11 cellular contexts compared by ENCODE assay signal in the genomic region with DNA sequence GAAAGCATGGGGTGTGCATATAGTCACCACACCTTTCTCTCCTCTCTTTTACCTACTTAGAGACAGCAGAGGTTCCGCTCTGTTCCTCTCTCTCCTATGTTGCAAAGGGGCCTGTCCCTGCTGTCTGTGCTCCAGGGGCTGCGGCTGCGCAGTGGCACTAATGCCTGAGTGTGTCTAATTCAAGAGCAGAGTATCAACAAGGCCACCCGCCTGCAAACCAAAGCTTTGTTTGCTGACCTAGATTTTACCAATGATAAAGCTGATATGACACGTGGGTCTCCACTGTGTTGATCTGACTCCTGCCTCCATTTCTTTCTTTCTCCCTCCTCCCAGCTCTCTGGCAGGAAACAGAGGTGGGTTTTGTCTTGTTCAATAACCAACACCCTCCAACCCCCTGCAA.
DNase-seq lines count a peak whose midpoint lies in the region; ATAC-seq and TF ChIP-seq lines count a peak whose summit lies in the region.
"Had no signal": no experiment of that assay in that cellular context is flagged by ENCODE, and none has a peak within 500 bp of the region (broad histone marks: within the 10 kb centered on the region; RNA-seq: fewer than 3 reads in every experiment).

No MANE protein-coding gene starts in this region.

- POLR2A ChIA-PET in Caco-2 (lab: Charles Lee), result no interaction called here

- CTCF ChIA-PET in Caco-2 (lab: Charles Lee), result no interaction called here

- H3K27ac Mint-ChIP-seq in Caco-2 (ENCODE audit: unreplicated experiment), result peak overlapping the region; percentile 15

- peaks cover 9% of the 10 kb centered on the region for H3K4me1 Mint-ChIP-seq in Caco-2 (ENCODE audit: low read depth, unreplicated experiment)
- H3K4me1 Mint-ChIP-seq: CD14-positive monocyte had no signal

- no peak overlapping the region for H3K4me3 Mint-ChIP-seq in Caco-2 (ENCODE audit: unreplicated experiment)
- H3K4me3 Mint-ChIP-seq: CD14-positive monocyte had no signal

- peaks cover 19% of the 10 kb centered on the region for H3K36me3 Mint-ChIP-seq in Caco-2 (ENCODE audit: insufficient read depth, unreplicated experiment)

- peak in 1 of 2 experiments; percentile 24 for DNase-seq in Caco-2
- peak; percentile 70 for DNase-seq in NCI-H510A treated with DMSO at 0.1 percent for 48 hours (lab: John Stamatoyannopoulos, UW)
- DNase-seq in activated gamma-delta T cell treated with anti-CD3 and anti-CD28 coated beads, Interleukin-2, amount 50 U/mL, for 16 hours (ENCODE audit: low read depth), result peak; percentile 21
- peak; percentile 8 to 38 for DNase-seq in stimulated activated CD4-positive, alpha-beta T cell treated with anti-CD3 and anti-CD28 coated beads, Interleukin-15, amount 100 ng/mL, for 1 hour (ENCODE audit: low read depth in 1 of 2, low spot score in 1 of 2)
- no peak for DNase-seq in EL
- no peak for DNase-seq in D341Med (ENCODE audit: low spot score)
- DNase-seq: PC-9 had no signal

- H3K4me1 ChIP-seq in Caco-2, result no peaks in the 10 kb centered on the region
- H3K4me1 ChIP-seq: psoas muscle had no signal

- no peaks in the 10 kb centered on the region for H3K27me3 ChIP-seq in Caco-2 (replicated peaks; ENCODE audit: control insufficient read depth, insufficient read depth, low read length)

- no TSS peak for BruUV-seq in Caco-2 (replicated peaks; lab: Mats Ljungman, UMichigan)

- H3K36me3 ChIP-seq in Caco-2 (ENCODE audit: control insufficient read depth, insufficient read depth, low read length), result no peaks in the 10 kb centered on the region; the same call in 1 of the 2 replicates

- intact Hi-C loops in Caco-2 (cut with micrococcal nuclease; ENCODE audit: unreplicated experiment), result no loop called here

- peaks cover 14% of the 10 kb centered on the region for H3K9me3 Mint-ChIP-seq in Caco-2 (ENCODE audit: unreplicated experiment)

- H3K4me3 ChIP-seq in Caco-2 (ENCODE audit: low read depth, low read length), result no peak overlapping the region
- H3K4me3 ChIP-seq: PC-9, psoas muscle had no signal

- no peaks in the 10 kb centered on the region for H3K27me3 Mint-ChIP-seq in Caco-2 (ENCODE audit: insufficient read depth, unreplicated experiment)

- H3K9me3 ChIP-seq in Caco-2, result no peaks in the 10 kb centered on the region
- H3K9me3 ChIP-seq: psoas muscle had no signal

- no peak for ATAC-seq in GM18907 (IDR thresholded peaks at IDR 0.05; ENCODE audit: unreplicated experiment)
- no peak for ATAC-seq in GM21619 (IDR thresholded peaks at IDR 0.05; ENCODE audit: unreplicated experiment)
- ATAC-seq: psoas muscle had no signal

- no peak for TF ChIP-seq CTCF in Caco-2 (IDR thresholded peaks at IDR 0.05; ENCODE audit: insufficient read depth in 1 of 2, low read depth in 1 of 2, low read length in 1 of 2, severe bottlenecking in 1 of 2, unreplicated experiment in 1 of 2)

Comparison
In these comparisons a context has a peak if more than half of its experiments do, and no peak if none do; other contexts are left out.
1. DNase-seq: peak in NCI-H510A treated with DMSO at 0.1 percent for 48 hours (single experiment), activated gamma-delta T cell treated with anti-CD3 and anti-CD28 coated beads, Interleukin-2, amount 50 U/mL, for 16 hours (single experiment) and stimulated activated CD4-positive, alpha-beta T cell treated with anti-CD3 and anti-CD28 coated beads, Interleukin-15, amount 100 ng/mL, for 1 hour (2 of 2); none in EL (single experiment) and D341Med (single experiment).